Comparison of ENCODE assay signal across 8 cellular contexts in the genomic region with DNA sequence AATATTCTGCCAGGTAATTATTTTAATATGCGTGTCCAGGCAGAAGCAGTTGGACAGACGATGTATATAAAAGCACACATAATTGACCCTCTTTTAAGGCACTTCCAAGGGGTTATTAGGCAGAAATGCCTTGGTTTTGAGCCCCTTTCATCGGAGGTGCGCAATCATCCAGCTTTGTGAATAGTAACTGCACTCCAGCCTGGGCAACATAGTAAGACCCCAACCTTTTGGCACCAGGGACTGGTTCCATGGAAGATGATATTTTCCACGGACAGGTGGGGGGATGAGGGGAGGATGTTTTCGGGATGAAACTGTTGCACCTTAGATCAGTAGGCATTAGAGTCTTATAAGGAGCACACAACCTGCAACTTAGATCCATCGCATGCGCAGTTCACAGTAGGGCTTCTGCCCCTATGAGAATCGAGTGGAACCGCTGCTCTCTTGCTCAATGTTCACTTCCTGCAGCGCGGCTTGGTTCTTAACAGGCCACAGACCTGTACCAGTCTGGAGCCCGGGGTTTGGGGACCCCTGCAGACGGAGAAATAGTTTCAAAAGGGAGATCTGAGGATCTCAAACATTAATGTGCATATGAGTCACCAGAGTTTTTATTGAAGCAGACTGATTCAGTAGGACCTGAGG. TPM values are rescaled to one million over a fixed set of nuclear protein-coding genes. Genes with fewer than 3 reads are reported as not detected.
DNase-seq lines count a peak whose midpoint lies in the region; ATAC-seq and TF ChIP-seq lines count a peak whose summit lies in the region.

No MANE protein-coding gene starts in this region.

- TF ChIP-seq CTCF in coronary artery (IDR thresholded peaks at IDR 0.05) (no peak), ascending aorta (IDR thresholded peaks at IDR 0.05) (no peak)

- H3K9me3 ChIP-seq in ascending aorta: no peaks in the 10 kb centered on the region

- peaks cover 6 to 8% of the 10 kb centered on the region in 2 donors for H3K4me1 ChIP-seq in ascending aorta

- H3K36me3 ChIP-seq in ascending aorta: no peaks in the 10 kb centered on the region

- intact Hi-C loops in ascending aorta (cut with DNase I): loop anchor here (5.0 kb wide), 1 partner anchor 51 kb away; no protein-coding TSS in a partner anchor

- no peak for ATAC-seq in HG03469 (IDR thresholded peaks at IDR 0.05; ENCODE audit: unreplicated experiment)

- no peak overlapping the region for H3K27ac ChIP-seq in coronary artery
- no peak overlapping the region for H3K27ac ChIP-seq in ascending aorta

- DNase-seq in activated gamma-delta T cell treated with Interleukin-2 at 50 U/mL for 16 hours (peak; percentile 47), activated gamma-delta T cell (lab: John Stamatoyannopoulos, UW) (no peak), T-helper 2 cell (peak in 3 of 5 experiments; percentile 25 to 76 (median 58)), coronary artery (ENCODE audit: low spot score) (no peak), dedifferentiated amniotic fluid mesenchymal stem cell (ENCODE audit: extremely low spot score) (no peak), ascending aorta (ENCODE audit: low spot score in 2 of 2) (no peak)
- DNase-seq in stimulated activated CD4-positive, alpha-beta T cell treated with anti-CD3 and anti-CD28 coated beads, Interleukin-15, amount 100 ng/mL, for 24 hours: peak; percentile 69

- H3K27me3 ChIP-seq in ascending aorta: no peaks in the 10 kb centered on the region

- H3K4me3 ChIP-seq in coronary artery: peak overlapping the region; percentile 72
- peak overlapping the region in 1 of 2 donors; percentile 94 for H3K4me3 ChIP-seq in ascending aorta

RNA-seq across cellular contexts. Expression of gene MCOLN2, which starts 1.8 kb away (rescaled TPM):
- total RNA-seq in ascending aorta: not detected

RNA-seq across cellular contexts. Expression of gene MCOLN3, which starts 49.5 kb away (rescaled TPM):
- total RNA-seq in ascending aorta: 0.32 TPM

Comparison
In these comparisons a context has a peak if more than half of its experiments do, and no peak if none do; other contexts are left out.
1. DNase-seq: peak in activated gamma-delta T cell treated with Interleukin-2 at 50 U/mL for 16 hours (single experiment), T-helper 2 cell (3 of 5) and stimulated activated CD4-positive, alpha-beta T cell treated with anti-CD3 and anti-CD28 coated beads, Interleukin-15, amount 100 ng/mL, for 24 hours (single experiment); none in activated gamma-delta T cell (single experiment), coronary artery (single experiment), dedifferentiated amniotic fluid mesenchymal stem cell (single experiment) and ascending aorta (0 of 2).